In the genomic region with DNA sequence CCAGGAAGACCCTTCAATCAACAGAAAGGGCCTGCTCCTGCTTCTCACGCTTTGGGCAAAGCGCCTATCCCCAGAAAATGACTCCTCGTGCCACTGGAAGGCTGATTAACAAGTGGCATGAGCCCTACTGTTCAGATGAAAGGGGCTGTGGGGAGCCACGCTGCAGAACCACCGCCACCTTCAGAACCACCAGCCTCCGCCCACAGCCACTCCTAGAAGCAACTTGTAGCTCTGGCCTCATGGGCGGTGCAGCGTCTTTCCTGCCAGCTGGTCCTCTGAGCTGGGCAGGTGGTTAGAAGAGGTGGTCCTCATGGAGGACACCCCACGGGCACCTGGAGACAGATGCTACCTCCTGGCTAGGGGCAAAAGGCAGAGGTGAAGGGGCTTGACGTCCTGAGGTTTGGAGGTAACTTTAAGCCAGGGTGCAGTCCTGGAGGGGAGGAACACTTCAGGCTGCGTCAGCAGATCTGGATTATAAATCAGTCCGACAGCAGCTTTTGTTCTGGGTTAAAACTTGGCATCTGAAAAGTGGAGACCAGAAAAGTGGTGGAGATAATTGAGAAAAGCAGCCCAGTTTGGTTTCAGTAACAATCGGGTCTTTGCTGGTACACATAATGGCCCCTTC, we compare ENCODE assay signal across 8 cellular contexts. TPM values are rescaled to one million over a fixed set of nuclear protein-coding genes. Genes with fewer than 3 reads are reported as not detected.
DNase-seq lines count a peak whose midpoint lies in the region; ATAC-seq and TF ChIP-seq lines count a peak whose summit lies in the region.

No MANE protein-coding gene starts in this region.

- H3K9me3 ChIP-seq in Caco-2: no peaks in the 10 kb centered on the region
- H3K9me3 ChIP-seq in heart left ventricle: no peaks in the 10 kb centered on the region

- TF ChIP-seq CTCF in Caco-2 (IDR thresholded peaks at IDR 0.05; ENCODE audit: insufficient read depth in 1 of 2, low read depth in 1 of 2, low read length in 1 of 2, severe bottlenecking in 1 of 2, unreplicated experiment in 1 of 2): no peak
- no peak for TF ChIP-seq CTCF in heart left ventricle (IDR thresholded peaks at IDR 0.05)

- DNase-seq in Caco-2 (no peak), NCI-H345 treated with DMSO at 0.1 percent for 48 hours (lab: John Stamatoyannopoulos, UW; ENCODE audit: unreplicated experiment) (peak; percentile 44), activated gamma-delta T cell treated with Interleukin-2 at 50 U/mL for 16 hours (peak; percentile 69), heart left ventricle (peak in 1 of 5 donors; percentile 68), putamen (ENCODE audit: low spot score) (peak; percentile 80)

- H3K4me3 ChIP-seq in Caco-2 (ENCODE audit: low read depth, low read length) (peak overlapping the region; percentile 95), heart left ventricle (peak overlapping the region; percentile 79 to 100 (median 98))

- H3K27ac Mint-ChIP-seq in Caco-2 (ENCODE audit: unreplicated experiment): peak overlapping the region; percentile 70

- H3K27me3 Mint-ChIP-seq in Caco-2 (ENCODE audit: insufficient read depth, unreplicated experiment): no peaks in the 10 kb centered on the region

- TF ChIP-seq POLR2A in heart left ventricle (IDR thresholded peaks at IDR 0.05): no peak

- H3K36me3 ChIP-seq in Caco-2 (ENCODE audit: control insufficient read depth, insufficient read depth, low read length) (no peaks in the 10 kb centered on the region; the same call in 1 of the 2 replicates), heart left ventricle (peaks cover 0 to 20% (median 17%) of the 10 kb centered on the region in 9 donors)

- peak overlapping the region; percentile 96 to 100 (median 98) for H3K27ac ChIP-seq in heart left ventricle

- POLR2A ChIA-PET in Caco-2 (lab: Charles Lee): interaction anchor here (0.9 kb wide), 1 partner anchor 13 kb away, joined by 3 read pairs; the partner anchor contains the start of gene ANKRD39

- H3K4me3 Mint-ChIP-seq in Caco-2 (ENCODE audit: unreplicated experiment): peak overlapping the region; percentile 72

- peaks cover 10% of the 10 kb centered on the region for H3K36me3 Mint-ChIP-seq in Caco-2 (ENCODE audit: insufficient read depth, unreplicated experiment)

- H3K4me1 Mint-ChIP-seq in Caco-2 (ENCODE audit: low read depth, unreplicated experiment): no peaks in the 10 kb centered on the region

- intact Hi-C loops in Caco-2 (cut with micrococcal nuclease; ENCODE audit: unreplicated experiment): no loop called here
- intact Hi-C loops in heart left ventricle (cut with DNase I): loop anchor here in 5 of 10 donors (1.0 to 5.0 kb wide), 4 partner anchors 36 to 42 kb away; no protein-coding TSS in a partner anchor

- WGBS in heart left ventricle, 4 donors: 35 to 48% (median 39%) methylated on average over 10 to 13 of the region's 13 CpGs

- CTCF ChIA-PET in Caco-2 (lab: Charles Lee): interaction anchor here (0.8 kb wide), 1 partner anchor 13 kb away, joined by 3 read pairs; the partner anchor contains the start of gene ANKRD39

- H3K4me1 ChIP-seq in Caco-2 (peaks cover 20% of the 10 kb centered on the region), heart left ventricle (peaks cover 3 to 79% (median 55%) of the 10 kb centered on the region in 12 donors)

- no peaks in the 10 kb centered on the region for H3K9me3 Mint-ChIP-seq in Caco-2 (ENCODE audit: unreplicated experiment)

- H3K27me3 ChIP-seq in Caco-2 (replicated peaks; ENCODE audit: control insufficient read depth, insufficient read depth, low read length) (no peaks in the 10 kb centered on the region), heart left ventricle (peaks cover 0 to 27% (median 0%) of the 10 kb centered on the region in 9 donors)

- ATAC-seq in heart left ventricle (no peak), GM18519 (IDR thresholded peaks at IDR 0.05; ENCODE audit: low FRiP score, unreplicated experiment) (no peak), GM21825 (IDR thresholded peaks at IDR 0.05; ENCODE audit: unreplicated experiment) (no peak), GM21390 (IDR thresholded peaks at IDR 0.05; ENCODE audit: unreplicated experiment) (no peak)

- BruUV-seq in Caco-2 (replicated peaks; lab: Mats Ljungman, UMichigan): TSS peak; percentile 47

RNA-seq across cellular contexts. Expression of gene SEMA4C, which starts 0.9 kb away (rescaled TPM):
- 29.9 and 31.4 TPM in 2 replicates for total RNA-seq in Caco-2 (2022)
- 10 to 100 TPM; 15.6 to 29.6 (median 22.0) TPM for total RNA-seq in heart left ventricle
- 10 to 100 TPM; 11.7 to 17.0 TPM for polyA plus RNA-seq in heart left ventricle

RNA-seq across cellular contexts. Expression of gene ANKRD39, which starts 12.9 kb away (rescaled TPM):
- total RNA-seq in Caco-2 (2022) (19.3 and 21.6 TPM in 2 replicates), heart left ventricle (10 to 100 TPM; 13.3 to 18.4 (median 16.8) TPM)
- polyA plus RNA-seq in heart left ventricle: 10 to 100 TPM; 18.3 to 33.4 TPM

RNA-seq across cellular contexts. Expression of gene ANKRD23, which starts 26.9 kb away (rescaled TPM):
- total RNA-seq in Caco-2 (2022): 2.5 and 7.4 TPM in 2 replicates
- total RNA-seq in heart left ventricle: 10 to 100 TPM in 2 of 9 donors, 1 to 10 TPM in 7; 2.3 to 23.6 (median 7.9) TPM
- polyA plus RNA-seq in heart left ventricle: 10 to 100 TPM in 1 of 2 donors, under 1 TPM in 1; 0.96 to 26.7 TPM

RNA-seq across cellular contexts. Expression of gene CNNM3, which starts 54.7 kb away (rescaled TPM):
- total RNA-seq in Caco-2 (2022) (62.5 and 69.1 TPM in 2 replicates), heart left ventricle (10 to 100 TPM in 6 of 9 donors, 1 to 10 TPM in 3; 6.6 to 17.7 (median 10.6) TPM)
- polyA plus RNA-seq in heart left ventricle: 1 to 10 TPM; 5.1 to 7.1 TPM

Comparison
In these comparisons a context has a peak if more than half of its experiments do, and no peak if none do; other contexts are left out.
1. DNase-seq: peak in NCI-H345 treated with DMSO at 0.1 percent for 48 hours (single experiment), activated gamma-delta T cell treated with Interleukin-2 at 50 U/mL for 16 hours (single experiment) and putamen (single experiment); none in Caco-2 (0 of 2).